Comparison of ENCODE assay signal across 12 cellular contexts in the genomic region with DNA sequence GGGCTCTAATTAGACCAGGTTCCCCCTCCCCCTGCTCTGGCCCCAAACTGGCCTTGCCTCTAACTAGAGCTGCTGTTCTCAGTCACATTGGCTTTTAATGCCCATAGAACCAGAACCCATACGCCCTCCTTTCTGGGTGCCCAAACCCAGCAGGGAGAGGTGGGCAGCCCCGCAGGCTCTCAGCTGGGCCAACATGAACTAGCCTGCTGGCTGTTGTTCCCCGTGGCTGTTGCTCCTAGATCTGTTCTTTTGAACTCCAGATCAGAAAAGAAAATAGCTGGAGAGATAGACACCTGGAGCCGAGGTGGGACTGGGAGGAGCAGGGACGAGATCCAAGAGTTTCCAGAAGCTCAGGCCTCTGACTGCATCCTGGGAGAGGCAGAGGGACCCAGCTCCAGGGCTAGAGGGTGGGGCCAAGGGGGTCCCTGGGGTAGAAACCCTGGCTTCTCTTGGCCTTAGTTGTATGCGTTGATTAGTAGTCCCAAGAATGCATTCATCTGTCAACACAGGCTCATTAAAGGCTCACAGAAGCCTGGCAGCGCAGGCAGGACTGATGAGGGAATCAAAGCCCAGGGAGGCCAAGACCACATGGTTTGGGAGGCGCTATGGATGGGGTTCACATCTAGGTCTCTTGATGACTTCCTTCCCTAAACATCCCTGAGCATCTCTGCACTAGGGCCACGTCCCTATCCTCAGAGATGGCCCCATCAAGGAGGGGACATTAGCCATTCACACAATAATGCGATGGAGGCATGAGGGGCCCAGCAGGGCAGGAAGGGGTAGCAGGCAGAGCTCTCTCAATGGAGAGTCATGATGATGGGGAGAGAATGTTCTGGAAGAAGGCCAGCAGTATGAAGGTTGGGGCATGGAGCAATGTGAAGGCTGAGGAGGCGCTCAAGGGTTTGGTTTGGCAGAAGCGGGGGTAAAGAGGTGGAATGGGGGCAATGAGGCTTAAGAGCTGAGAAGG. TPM values are rescaled to one million over a fixed set of nuclear protein-coding genes. Genes with fewer than 3 reads are reported as not detected.
DNase-seq lines count a peak whose midpoint lies in the region; ATAC-seq and TF ChIP-seq lines count a peak whose summit lies in the region.
"Had no signal": no experiment of that assay in that cellular context is flagged by ENCODE, and none has a peak within 500 bp of the region (broad histone marks: within the 10 kb centered on the region; RNA-seq: fewer than 3 reads in every experiment).

No MANE protein-coding gene starts in this region.

- peak; percentile 58 for ATAC-seq in left lobe of liver
- ATAC-seq in GM18868 (IDR thresholded peaks at IDR 0.05; ENCODE audit: unreplicated experiment), result no peak

- H3K27ac ChIP-seq in caudate nucleus (ENCODE audit: low read depth, low read length) (peak overlapping the region; percentile 85), spleen (peak overlapping the region in 6 of 8 donors; percentile 9 to 77 (median 74))
- H3K27ac ChIP-seq: GM23248 had no signal

- no peaks in the 10 kb centered on the region for H3K9me3 ChIP-seq in spleen
- H3K9me3 ChIP-seq: Caco-2 had no signal

- no peak overlapping the region for H3K4me3 ChIP-seq in spleen
- H3K4me3 ChIP-seq: GM23248 had no signal

- intact Hi-C loops in spleen (cut with DNase I; ENCODE audit: low total_unique reads), result no loop called here

- WGBS in spleen, 5 donors, result 78 to 93% (median 83%) methylated on average over 12 of the region's 12 CpGs

- peaks cover 0 to 19% (median 2%) of the 10 kb centered on the region in 6 donors for H3K4me1 ChIP-seq in spleen
- H3K4me1 ChIP-seq: Caco-2 had no signal

- no peaks in the 10 kb centered on the region for H3K36me3 ChIP-seq in spleen

- DNase-seq in MV-4-11 (lab: John Stamatoyannopoulos, UW) (peak; percentile 21), caudate nucleus (lab: John Stamatoyannopoulos, UW) (peak in 6 of 61 donors; percentile 12 to 65 (median 17)), left lobe of liver (ENCODE audit: low spot score) (peak; percentile 51), spleen (peak; percentile 59), DMS153 treated with DMSO at 0.1 percent for 48 hours (lab: John Stamatoyannopoulos, UW; ENCODE audit: unreplicated experiment) (no peak), amniotic stem cell (lab: John Stamatoyannopoulos, UW) (no peak), SIG-M5 treated with dmso at 0.1 percent for 504 hours (lab: John Stamatoyannopoulos, UW; ENCODE audit: unreplicated experiment) (no peak)
- DNase-seq: Caco-2, GM23248, NCI-H2107 had no signal

- no peaks in the 10 kb centered on the region for H3K27me3 ChIP-seq in spleen (replicated peaks in 1 of 7)

- no peak for TF ChIP-seq CTCF in spleen (IDR thresholded peaks at IDR 0.05 in 8 of 11, conservative IDR thresholded peaks at IDR 0.05 in 3 of 11)

- TF ChIP-seq POLR2A in spleen (IDR thresholded peaks at IDR 0.05), result no peak

RNA-seq across cellular contexts. Expression of a gene that starts 1.3 kb away (rescaled TPM):
- total RNA-seq in left lobe of liver, result 0.13 TPM
- not detected for total RNA-seq in spleen
- polyA plus RNA-seq in spleen, result not detected
- total RNA-seq: Caco-2, GM23248 had no signal
- polyA plus RNA-seq: GM23248, IgD-negative memory B cell had no signal

RNA-seq across cellular contexts. Expression of a gene that starts 48.8 kb away (rescaled TPM):
- total RNA-seq in left lobe of liver (35.5 TPM), spleen (10 to 100 TPM; 31.9 to 69.6 (median 50.1) TPM)
- polyA plus RNA-seq in spleen, result 10 to 100 TPM in 2 of 3 donors, 1 to 10 TPM in 1; 7.9 to 14.0 (median 13.9) TPM

Comparison
In these comparisons a context has a peak if more than half of its experiments do, and no peak if none do; other contexts are left out.
1. DNase-seq: peak in MV-4-11 (single experiment), left lobe of liver (single experiment) and spleen (single experiment); none in DMS153 treated with DMSO at 0.1 percent for 48 hours (single experiment), amniotic stem cell (single experiment) and SIG-M5 treated with dmso at 0.1 percent for 504 hours (single experiment).